ENCODE assay signal across 8 cellular contexts in genomic region chr13:74040200-74040599, GRCh38.
DNase-seq lines count a peak whose midpoint lies in the region; ATAC-seq and TF ChIP-seq lines count a peak whose summit lies in the region.

No MANE protein-coding gene starts in this region.

- H3F3A ChIP-seq in GM23338 (replicated peaks; ENCODE audit: low read depth), result 0 out of 2 replicates have a peak, but pooled peaks cover 4% of the 10 kb centered on the region

- intact Hi-C loops in left ventricle myocardium superior (cut with micrococcal nuclease), result no loop called here

- H3K27ac ChIP-seq in GM23338 (ENCODE audit: low read depth), result no peak overlapping the region

- TF ChIP-seq CTCF in GM23338 (conservative IDR thresholded peaks at IDR 0.05; ENCODE audit: low read depth in 2 of 2), result peak; percentile 82 to 84
- TF ChIP-seq CTCF in WI38 (IDR thresholded peaks at IDR 0.05; ENCODE audit: low read depth, low read length), result peak; percentile 56

- H3K27me3 Mint-ChIP-seq in GM23338 (ENCODE audit: insufficient read depth, low read depth, poor library complexity), result peaks cover 9% of the 10 kb centered on the region

- in situ Hi-C loops in KBM-7 (cut with MboI; ENCODE audit: low pct_unique_long_range_greater_than_20kb, low sequenced_read_pairs), result no loop called here

- no peak overlapping the region for H3K27ac Mint-ChIP-seq in GM23338

- H3K4me3 ChIP-seq in GM23338 (no peak overlapping the region), WI38 (ENCODE audit: low read depth, low read length) (no peak overlapping the region)

- H3K4me2 ChIP-seq in GM23338, result no peak overlapping the region

- peaks cover 47% of the 10 kb centered on the region for H3K4me1 Mint-ChIP-seq in GM23338

- H3K4me1 ChIP-seq in GM23338 (ENCODE audit: insufficient read depth), result peaks cover 11% of the 10 kb centered on the region

- peaks cover 12% of the 10 kb centered on the region for H3K79me2 ChIP-seq in GM23338 (replicated peaks; ENCODE audit: insufficient read depth)

- no peaks in the 10 kb centered on the region for H3K9me3 Mint-ChIP-seq in GM23338

- no peaks in the 10 kb centered on the region for H3K36me3 ChIP-seq in GM23338 (ENCODE audit: insufficient read depth)

- H3K4me3 Mint-ChIP-seq in GM23338, result no peak overlapping the region

- no peak overlapping the region for H2AFZ ChIP-seq in GM23338

- peaks cover 5% of the 10 kb centered on the region; the same call in 2 of the 3 replicates for H3K36me3 Mint-ChIP-seq in GM23338 (ENCODE audit: low read depth)

- H3K9me2 ChIP-seq in GM23338 (ENCODE audit: insufficient read depth), result no peaks in the 10 kb centered on the region

- H4K20me1 ChIP-seq in GM23338 (replicated peaks; ENCODE audit: insufficient read depth), result no peaks in the 10 kb centered on the region

- DNase-seq in activated CD8-positive, alpha-beta memory T cell treated with anti-CD3 and anti-CD28 coated beads, Interleukin-2, amount 50 U/mL, for 4 hours, result peak; percentile 20
- no peak for DNase-seq in activated CD8-positive, alpha-beta memory T cell treated with anti-CD3 and anti-CD28 coated beads, Interleukin-2, amount 50 U/mL, for 48 hours
- DNase-seq in GM23338 (ENCODE audit: low spot score) (peak; percentile 91), KBM-7 (peak; percentile 45), left ventricle myocardium superior (peak; percentile 61), inferior parietal cortex (ENCODE audit: extremely low spot score) (no peak)
- DNase-seq in stimulated activated CD4-positive, alpha-beta T cell treated with anti-CD3 and anti-CD28 coated beads, Interleukin-4, amount 100 ng/mL, for 1 hour, result peak; percentile 38

- peak; percentile 95 for ATAC-seq in GM23338
- ATAC-seq in left ventricle myocardium superior, result peak; percentile 88

- no peaks in the 10 kb centered on the region for H3K27me3 ChIP-seq in GM23338 (ENCODE audit: insufficient read depth)

TF ChIP-seq in GM23338, 12 proteins besides CTCF, POLR2A, EP300 and RAD21:
- no peak for TF ChIP-seq ZNF331 (CRISPR knock-in tag; IDR thresholded peaks at IDR 0.05; ENCODE audit: low read depth)
- TF ChIP-seq POLR2AphosphoS5 (IDR thresholded peaks at IDR 0.05; ENCODE audit: low read depth), result no peak
- TF ChIP-seq STAT1 (IDR thresholded peaks at IDR 0.05; ENCODE audit: unreplicated experiment), result no peak
- peak; percentile 60; the same call in 1 of the 2 replicates for TF ChIP-seq ZNF462 (CRISPR knock-in tag; IDR thresholded peaks at IDR 0.05)
- no peak for TF ChIP-seq NANOG (IDR thresholded peaks at IDR 0.05; ENCODE audit: borderline replicate concordance)
- 0 out of 2 replicates have a peak, but pooled peaks have one; percentile 39 for TF ChIP-seq CREB1 (CRISPR knock-in tag; IDR thresholded peaks at IDR 0.05; ENCODE audit: low read depth)

Comparison
In these comparisons a context has a peak if more than half of its experiments do, and no peak if none do; other contexts are left out.
1. DNase-seq: peak in activated CD8-positive, alpha-beta memory T cell treated with anti-CD3 and anti-CD28 coated beads, Interleukin-2, amount 50 U/mL, for 4 hours (single experiment), GM23338 (single experiment), KBM-7 (single experiment), left ventricle myocardium superior (single experiment) and stimulated activated CD4-positive, alpha-beta T cell treated with anti-CD3 and anti-CD28 coated beads, Interleukin-4, amount 100 ng/mL, for 1 hour (single experiment); none in activated CD8-positive, alpha-beta memory T cell treated with anti-CD3 and anti-CD28 coated beads, Interleukin-2, amount 50 U/mL, for 48 hours (single experiment) and inferior parietal cortex (single experiment).